1 cellular context compared by ENCODE assay signal in the genomic region with DNA sequence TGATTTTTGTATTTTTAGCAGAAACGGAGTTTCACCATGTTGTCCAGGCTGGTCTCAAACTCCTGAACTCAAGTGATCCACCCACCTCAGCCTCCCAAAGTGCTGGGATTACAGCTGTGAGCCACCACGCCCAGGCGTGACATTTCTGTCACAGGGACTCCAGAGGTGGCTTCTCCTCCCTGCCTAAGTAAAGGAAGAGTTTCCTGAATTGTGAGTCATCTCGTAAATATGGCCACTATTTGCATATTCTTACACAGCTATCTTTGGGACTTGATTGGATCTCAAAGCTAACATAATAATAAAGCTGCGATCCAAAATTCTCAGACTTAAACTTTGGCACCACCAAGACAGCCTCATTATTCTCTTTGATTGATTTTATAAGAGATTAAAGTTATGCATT.
TF ChIP-seq lines count a peak whose summit lies in the region.

No MANE protein-coding gene starts in this region.

TF ChIP-seq in GM23338, 12 proteins besides CTCF, POLR2A, EP300 and RAD21 (continued from another document):
- TF ChIP-seq, protein P1, sequence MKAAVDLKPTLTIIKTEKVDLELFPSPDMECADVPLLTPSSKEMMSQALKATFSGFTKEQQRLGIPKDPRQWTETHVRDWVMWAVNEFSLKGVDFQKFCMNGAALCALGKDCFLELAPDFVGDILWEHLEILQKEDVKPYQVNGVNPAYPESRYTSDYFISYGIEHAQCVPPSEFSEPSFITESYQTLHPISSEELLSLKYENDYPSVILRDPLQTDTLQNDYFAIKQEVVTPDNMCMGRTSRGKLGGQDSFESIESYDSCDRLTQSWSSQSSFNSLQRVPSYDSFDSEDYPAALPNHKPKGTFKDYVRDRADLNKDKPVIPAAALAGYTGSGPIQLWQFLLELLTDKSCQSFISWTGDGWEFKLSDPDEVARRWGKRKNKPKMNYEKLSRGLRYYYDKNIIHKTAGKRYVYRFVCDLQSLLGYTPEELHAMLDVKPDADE (IDR thresholded peaks at IDR 0.05), result no peak
- TF ChIP-seq, protein P2, sequence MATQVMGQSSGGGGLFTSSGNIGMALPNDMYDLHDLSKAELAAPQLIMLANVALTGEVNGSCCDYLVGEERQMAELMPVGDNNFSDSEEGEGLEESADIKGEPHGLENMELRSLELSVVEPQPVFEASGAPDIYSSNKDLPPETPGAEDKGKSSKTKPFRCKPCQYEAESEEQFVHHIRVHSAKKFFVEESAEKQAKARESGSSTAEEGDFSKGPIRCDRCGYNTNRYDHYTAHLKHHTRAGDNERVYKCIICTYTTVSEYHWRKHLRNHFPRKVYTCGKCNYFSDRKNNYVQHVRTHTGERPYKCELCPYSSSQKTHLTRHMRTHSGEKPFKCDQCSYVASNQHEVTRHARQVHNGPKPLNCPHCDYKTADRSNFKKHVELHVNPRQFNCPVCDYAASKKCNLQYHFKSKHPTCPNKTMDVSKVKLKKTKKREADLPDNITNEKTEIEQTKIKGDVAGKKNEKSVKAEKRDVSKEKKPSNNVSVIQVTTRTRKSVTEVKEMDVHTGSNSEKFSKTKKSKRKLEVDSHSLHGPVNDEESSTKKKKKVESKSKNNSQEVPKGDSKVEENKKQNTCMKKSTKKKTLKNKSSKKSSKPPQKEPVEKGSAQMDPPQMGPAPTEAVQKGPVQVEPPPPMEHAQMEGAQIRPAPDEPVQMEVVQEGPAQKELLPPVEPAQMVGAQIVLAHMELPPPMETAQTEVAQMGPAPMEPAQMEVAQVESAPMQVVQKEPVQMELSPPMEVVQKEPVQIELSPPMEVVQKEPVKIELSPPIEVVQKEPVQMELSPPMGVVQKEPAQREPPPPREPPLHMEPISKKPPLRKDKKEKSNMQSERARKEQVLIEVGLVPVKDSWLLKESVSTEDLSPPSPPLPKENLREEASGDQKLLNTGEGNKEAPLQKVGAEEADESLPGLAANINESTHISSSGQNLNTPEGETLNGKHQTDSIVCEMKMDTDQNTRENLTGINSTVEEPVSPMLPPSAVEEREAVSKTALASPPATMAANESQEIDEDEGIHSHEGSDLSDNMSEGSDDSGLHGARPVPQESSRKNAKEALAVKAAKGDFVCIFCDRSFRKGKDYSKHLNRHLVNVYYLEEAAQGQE (IDR thresholded peaks at IDR 0.05; ENCODE audit: unreplicated experiment), result no peak
- no peak for TF ChIP-seq EZH2phosphoT487 (IDR thresholded peaks at IDR 0.05; ENCODE audit: unreplicated experiment)
